Comparison of ENCODE assay signal across 8 cellular contexts in the genomic region with DNA sequence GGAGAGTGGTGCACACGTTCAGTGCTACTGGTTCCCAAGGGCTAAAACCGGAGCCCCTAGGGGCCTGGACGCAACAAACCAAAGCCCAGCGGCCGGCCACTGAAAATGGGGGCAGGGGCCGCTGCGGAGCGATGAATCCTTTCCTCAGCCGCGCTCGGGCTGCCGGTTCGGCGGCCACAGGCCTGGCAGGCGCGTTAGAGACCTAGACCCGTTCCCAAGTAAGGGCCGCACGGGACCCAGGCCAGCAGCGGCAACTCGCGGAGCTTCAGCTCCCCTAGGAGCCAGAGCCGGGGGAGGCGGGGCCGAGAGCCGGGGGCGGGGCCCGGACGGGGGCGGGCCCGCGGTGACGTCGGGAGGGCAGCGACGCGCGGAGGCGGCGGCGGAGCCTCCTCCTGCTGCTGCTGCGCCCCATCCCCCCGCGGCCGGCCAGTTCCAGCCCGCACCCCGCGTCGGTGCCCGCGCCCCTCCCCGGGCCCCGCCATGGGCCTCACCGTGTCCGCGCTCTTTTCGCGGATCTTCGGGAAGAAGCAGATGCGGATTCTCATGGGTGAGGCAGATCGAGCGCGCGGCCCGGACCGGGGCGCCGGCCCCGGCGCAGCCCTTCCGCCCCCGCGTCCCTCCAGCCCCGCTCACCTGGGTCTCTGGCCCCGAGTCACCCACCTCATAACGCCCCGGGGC. TPM values are rescaled to one million over a fixed set of nuclear protein-coding genes. Genes with fewer than 3 reads are reported as not detected.
DNase-seq lines count a peak whose midpoint lies in the region; ATAC-seq and TF ChIP-seq lines count a peak whose summit lies in the region.

A gene (plus strand): TSS at position 393 of the 678 bp plus-strand sequence. CDS start 88 bp downstream, at position 481.

- peak; percentile 41 for DNase-seq in DMS79 (lab: John Stamatoyannopoulos, UW)
- peak; percentile 81 for DNase-seq in RPMI7951 (ENCODE audit: low read depth)
- peak; percentile 63 for DNase-seq in fibroblast of mammary gland (ENCODE audit: low read depth)
- DNase-seq in natural killer cell = peak; percentile 89
- DNase-seq in stimulated activated naive CD4-positive, alpha-beta T cell treated with Interleukin-2 at 50 U/mL for 16 hours (lab: John Stamatoyannopoulos, UW) = peak; percentile 82

- H3K4me3 ChIP-seq in KMS-11 (IDR thresholded peaks at IDR 0.05; ENCODE audit: insufficient read depth, low read depth, low read length) (no peak within 1 kb of the TSS), fibroblast of mammary gland (ENCODE audit: control insufficient read depth, low read depth, low read length) (peak within 1 kb of the TSS; percentile 87)

- peak within 1 kb of the TSS; percentile 86 for H3K4me2 ChIP-seq in KMS-11

- peak within 1 kb of the TSS; percentile 97 for H3K27ac Mint-ChIP-seq in activated T-helper 17 cell treated with anti-CD3 and anti-CD28 coated beads, Interleukin-2, amount 50 U/mL, for 72 hours
- H3K27ac Mint-ChIP-seq in natural killer cell = peak within 1 kb of the TSS; percentile 74 to 95

- no peak for TF ChIP-seq CTCF in KMS-11 (conservative IDR thresholded peaks at IDR 0.05; ENCODE audit: low read depth, low read length)
- TF ChIP-seq CTCF in fibroblast of mammary gland (conservative IDR thresholded peaks at IDR 0.05; ENCODE audit: control insufficient read depth, insufficient read depth, low read depth, low read length) = no peak
- no peak for TF ChIP-seq CTCF in natural killer cell (IDR thresholded peaks at IDR 0.05)

- peaks cover 43% of the 10 kb centered on the region for H3K36me3 Mint-ChIP-seq in activated T-helper 17 cell treated with anti-CD3 and anti-CD28 coated beads, Interleukin-2, amount 50 U/mL, for 72 hours (ENCODE audit: low read depth)
- peaks cover 1% of the 10 kb centered on the region for H3K36me3 Mint-ChIP-seq in natural killer cell

- intact Hi-C loops in natural killer cell (cut with micrococcal nuclease) = loop anchor here (5.0 kb wide), 1 partner anchor 196 kb away; a partner anchor contains a TSS

- H3K27ac ChIP-seq in KMS-11 = peak within 1 kb of the TSS; percentile 49

- H2AFZ ChIP-seq in KMS-11 (ENCODE audit: low read depth) = peak within 1 kb of the TSS; percentile 96

- H3K79me2 ChIP-seq in KMS-11 (ENCODE audit: insufficient read depth, low read depth) = peaks cover 32% of the 10 kb centered on the region

- H3K27me3 ChIP-seq in KMS-11 (ENCODE audit: insufficient read depth, low read depth) = no peaks in the 10 kb centered on the region

- no peaks in the 10 kb centered on the region for H3K27me3 Mint-ChIP-seq in activated T-helper 17 cell treated with anti-CD3 and anti-CD28 coated beads, Interleukin-2, amount 50 U/mL, for 72 hours
- H3K27me3 Mint-ChIP-seq in natural killer cell (ENCODE audit: low read depth in 2 of 2) = no peaks in the 10 kb centered on the region

- no peaks in the 10 kb centered on the region for H3K36me3 ChIP-seq in KMS-11 (ENCODE audit: insufficient read depth)

- H3K9me3 Mint-ChIP-seq in activated T-helper 17 cell treated with anti-CD3 and anti-CD28 coated beads, Interleukin-2, amount 50 U/mL, for 72 hours = no peaks in the 10 kb centered on the region
- H3K9me3 Mint-ChIP-seq in natural killer cell = no peaks in the 10 kb centered on the region

- peaks cover 29% of the 10 kb centered on the region for H3K4me1 Mint-ChIP-seq in activated T-helper 17 cell treated with anti-CD3 and anti-CD28 coated beads, Interleukin-2, amount 50 U/mL, for 72 hours
- peaks cover 49% of the 10 kb centered on the region in 2 donors for H3K4me1 Mint-ChIP-seq in natural killer cell

- H3K9ac ChIP-seq in KMS-11 = peak within 1 kb of the TSS; percentile 83

- 0 out of 2 replicates have a peak, but pooled peaks cover 5% of the 10 kb centered on the region for H4K20me1 ChIP-seq in KMS-11 (ENCODE audit: insufficient read depth)

- H3K4me1 ChIP-seq in KMS-11 (ENCODE audit: low read depth, poor library complexity, severe bottlenecking) = peaks cover 31% of the 10 kb centered on the region

- H3K4me3 Mint-ChIP-seq in activated T-helper 17 cell treated with anti-CD3 and anti-CD28 coated beads, Interleukin-2, amount 50 U/mL, for 72 hours = peak within 1 kb of the TSS; percentile 93
- peak within 1 kb of the TSS; percentile 96 for H3K4me3 Mint-ChIP-seq in natural killer cell

- ATAC-seq in GM21723 (IDR thresholded peaks at IDR 0.05; ENCODE audit: unreplicated experiment) (peak; percentile 76), natural killer cell (peak; percentile 84 to 92 (median 84))
- peak; percentile 87 for ATAC-seq in activated T-helper 17 cell treated with anti-CD3 and anti-CD28 coated beads, Interleukin-2, amount 50 U/mL, for 72 hours (replicated peaks)

RNA-seq across cellular contexts. Expression of the gene that starts here (rescaled TPM):
- total RNA-seq in RPMI7951 (2014; rRNA removed; shearing (Covaris generic)) = 252 and 308 TPM in 2 replicates
- 10 to 100 TPM; 87.6 to 98.9 TPM for total RNA-seq in activated T-helper 17 cell treated with anti-CD3 and anti-CD28 coated beads, Interleukin-2, amount 50 U/mL, for 72 hours
- 100 to 1,000 TPM; 102 to 121 (median 109) TPM for total RNA-seq in natural killer cell
